8 cellular contexts compared by ENCODE assay signal in the genomic region with DNA sequence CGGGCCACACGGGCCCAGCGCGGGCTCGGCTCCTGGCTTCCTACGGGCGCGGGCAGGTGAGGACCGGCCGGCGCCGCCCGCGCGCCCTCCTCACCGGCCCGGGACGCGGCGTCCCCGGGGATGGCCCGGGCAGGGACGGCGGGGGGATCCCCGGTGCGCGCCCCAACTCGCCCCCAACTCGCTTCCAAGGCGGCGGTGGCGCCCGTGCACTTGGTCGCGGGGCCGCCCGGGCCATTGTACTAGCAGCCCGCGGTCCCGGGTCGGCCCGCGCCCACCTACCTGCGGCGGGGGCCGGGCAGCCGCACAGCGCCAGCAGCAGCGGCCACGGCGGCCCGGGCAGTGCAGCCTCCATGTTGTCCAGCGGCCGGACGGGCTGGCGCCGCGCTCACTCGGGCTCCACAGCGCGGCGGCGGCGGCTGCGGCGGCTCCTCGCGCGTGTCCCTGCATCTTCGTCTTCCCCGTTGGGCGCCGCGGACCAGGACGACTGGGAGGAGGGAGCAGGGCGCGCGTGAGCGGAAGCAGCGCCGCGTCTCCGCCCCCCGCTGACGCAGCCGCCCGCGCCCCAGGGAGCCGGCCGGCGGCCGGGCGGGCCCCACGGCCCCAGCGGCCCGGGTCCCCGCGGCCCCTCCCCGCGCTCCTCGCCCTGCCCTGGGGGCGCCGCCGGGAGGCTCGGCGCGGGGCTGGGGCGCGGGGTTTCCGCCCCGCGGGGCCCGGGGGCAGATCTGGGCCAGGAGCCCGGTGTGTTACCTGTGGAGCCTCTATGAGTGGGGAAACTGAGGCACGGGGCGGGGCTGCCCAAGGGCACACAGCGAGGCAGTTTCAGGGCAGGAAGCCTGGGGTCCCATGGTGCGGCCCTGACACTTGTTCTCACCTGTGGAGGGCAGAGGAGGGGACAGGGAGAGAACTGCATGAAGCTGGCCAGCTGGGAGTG.
DNase-seq lines count a peak whose midpoint lies in the region; ATAC-seq and TF ChIP-seq lines count a peak whose summit lies in the region.

No MANE protein-coding gene starts in this region.

- H3K9ac ChIP-seq in OCI-LY3 (ENCODE audit: low read length): peak overlapping the region; percentile 86

- peak overlapping the region; percentile 98 for H3K4me2 ChIP-seq in OCI-LY3 (ENCODE audit: low read length)

- H3K4me1 ChIP-seq in HEK293 (ENCODE audit: control insufficient read depth, insufficient read depth, low read length): peaks cover 12% of the 10 kb centered on the region
- peaks cover 32% of the 10 kb centered on the region for H3K4me1 ChIP-seq in OCI-LY3 (ENCODE audit: low read length)

- no peak overlapping the region for H3K27ac Mint-ChIP-seq in activated T-helper 1 cell treated with anti-CD3 and anti-CD28 coated beads, Interleukin-12 subunit alpha, Interleukin-12 subunit beta, Interleukin-2, Interleukin-4 antibody, amounts not matched to agents 30 ng/mL and 10 ng/mL and 1 ng/mL, durations not matched to agents 14 hours and 24 hours and 36 hours
- H3K27ac Mint-ChIP-seq in naive thymus-derived CD8-positive, alpha-beta T cell: peak overlapping the region; percentile 65 to 91 (median 84)

- peak; percentile 54 for DNase-seq in GDM1 (lab: John Stamatoyannopoulos, UW)
- peak; percentile 73 for DNase-seq in activated T-helper 1 cell treated with anti-CD3 and anti-CD28 coated beads, Interleukin-12 subunit alpha, Interleukin-12 subunit beta, Interleukin-2, Interleukin-4 antibody, amounts not matched to agents 30 ng/mL and 10 ng/mL and 1 ng/mL, durations not matched to agents 14 hours and 24 hours and 36 hours (ENCODE audit: low spot score)
- peak; percentile 74 for DNase-seq in fibroblast of gingiva (ENCODE audit: low read depth)
- DNase-seq in naive thymus-derived CD8-positive, alpha-beta T cell: peak; percentile 35 to 75 (median 53)
- DNase-seq in stimulated activated naive CD4-positive, alpha-beta T cell (lab: John Stamatoyannopoulos, UW): peak; percentile 9 to 52 (median 36)

- H3K9me3 ChIP-seq in HEK293 (ENCODE audit: control insufficient read depth, insufficient read depth, low read depth, low read length) (no peaks in the 10 kb centered on the region), OCI-LY3 (ENCODE audit: insufficient read depth, low read length) (no peaks in the 10 kb centered on the region)

- peak overlapping the region; percentile 75; the same call in 1 of the 2 replicates for H3K27ac ChIP-seq in HEK293 (ENCODE audit: extremely low read depth, low read depth, low read length)
- H3K27ac ChIP-seq in OCI-LY3 (ENCODE audit: low read length): no peak overlapping the region

- CTCF ChIA-PET in HEK293 (lab: Yijun Ruan, JAX): no interaction called here

- H3K27me3 ChIP-seq in OCI-LY3 (ENCODE audit: low read depth, low read length): no peaks in the 10 kb centered on the region

- H3K36me3 ChIP-seq in HEK293 (ENCODE audit: control insufficient read depth in 2 of 2, insufficient read depth in 1 of 2, low read length in 2 of 2) (no peaks in the 10 kb centered on the region), OCI-LY3 (replicated peaks; ENCODE audit: low read depth, low read length) (no peaks in the 10 kb centered on the region)

- H4K20me1 ChIP-seq in OCI-LY3 (ENCODE audit: insufficient read depth, low read length): peaks cover 38% of the 10 kb centered on the region

- peaks cover 50% of the 10 kb centered on the region for H3K79me2 ChIP-seq in OCI-LY3 (ENCODE audit: low read length)

- H3K4me1 Mint-ChIP-seq in activated T-helper 1 cell treated with anti-CD3 and anti-CD28 coated beads, Interleukin-12 subunit alpha, Interleukin-12 subunit beta, Interleukin-2, Interleukin-4 antibody, amounts not matched to agents 30 ng/mL and 10 ng/mL and 1 ng/mL, durations not matched to agents 14 hours and 24 hours and 36 hours (ENCODE audit: low read depth): peaks cover 32% of the 10 kb centered on the region
- H3K4me1 Mint-ChIP-seq in naive thymus-derived CD8-positive, alpha-beta T cell: peaks cover 13 to 48% (median 43%) of the 10 kb centered on the region in 4 donors

- POLR2A ChIA-PET in HEK293 (lab: Yijun Ruan, JAX): no interaction called here
- POLR2A ChIA-PET in naive thymus-derived CD8-positive, alpha-beta T cell (lab: Charles Lee): no interaction called here

- intact Hi-C loops in activated T-helper 1 cell treated with anti-CD3 and anti-CD28 coated beads, Interleukin-12 subunit alpha, Interleukin-12 subunit beta, Interleukin-2, Interleukin-4 antibody, amounts not matched to agents 30 ng/mL and 10 ng/mL and 1 ng/mL, durations not matched to agents 14 hours and 24 hours and 36 hours (cut with micrococcal nuclease): loop anchor here (1.0 to 2.0 kb wide), 2 partner anchors 42 to 43 kb away; no protein-coding TSS in a partner anchor

- H3K27me3 Mint-ChIP-seq in activated T-helper 1 cell treated with anti-CD3 and anti-CD28 coated beads, Interleukin-12 subunit alpha, Interleukin-12 subunit beta, Interleukin-2, Interleukin-4 antibody, amounts not matched to agents 30 ng/mL and 10 ng/mL and 1 ng/mL, durations not matched to agents 14 hours and 24 hours and 36 hours (ENCODE audit: insufficient read depth): peaks cover 4% of the 10 kb centered on the region
- no peaks in the 10 kb centered on the region for H3K27me3 Mint-ChIP-seq in naive thymus-derived CD8-positive, alpha-beta T cell

- H3K4me3 Mint-ChIP-seq in activated T-helper 1 cell treated with anti-CD3 and anti-CD28 coated beads, Interleukin-12 subunit alpha, Interleukin-12 subunit beta, Interleukin-2, Interleukin-4 antibody, amounts not matched to agents 30 ng/mL and 10 ng/mL and 1 ng/mL, durations not matched to agents 14 hours and 24 hours and 36 hours: peak overlapping the region; percentile 84
- H3K4me3 Mint-ChIP-seq in naive thymus-derived CD8-positive, alpha-beta T cell: peak overlapping the region; percentile 73 to 91 (median 81)

- peak; percentile 73 to 91 for ATAC-seq in naive thymus-derived CD8-positive, alpha-beta T cell
- no peak for ATAC-seq in HG02981 (IDR thresholded peaks at IDR 0.05; ENCODE audit: unreplicated experiment)

- H3K36me3 Mint-ChIP-seq in activated T-helper 1 cell treated with anti-CD3 and anti-CD28 coated beads, Interleukin-12 subunit alpha, Interleukin-12 subunit beta, Interleukin-2, Interleukin-4 antibody, amounts not matched to agents 30 ng/mL and 10 ng/mL and 1 ng/mL, durations not matched to agents 14 hours and 24 hours and 36 hours (ENCODE audit: low read depth): peaks cover 5% of the 10 kb centered on the region
- H3K36me3 Mint-ChIP-seq in naive thymus-derived CD8-positive, alpha-beta T cell: no peaks in the 10 kb centered on the region

- H2AFZ ChIP-seq in OCI-LY3 (ENCODE audit: low read depth, low read length): peak overlapping the region; percentile 78; the same call in 1 of the 2 replicates

- H3K4me3 ChIP-seq in HEK293 (ENCODE audit: low read depth, low read length) (peak overlapping the region; percentile 69), OCI-LY3 (ENCODE audit: low read length) (peak overlapping the region; percentile 80)

- TF ChIP-seq CTCF in HEK293 (tag by site-specific recombination; IDR thresholded peaks at IDR 0.05): no peak
- no peak for TF ChIP-seq CTCF in OCI-LY3 (IDR thresholded peaks at IDR 0.05; ENCODE audit: low read depth, low read length)

- no peaks in the 10 kb centered on the region for H3K9me3 Mint-ChIP-seq in activated T-helper 1 cell treated with anti-CD3 and anti-CD28 coated beads, Interleukin-12 subunit alpha, Interleukin-12 subunit beta, Interleukin-2, Interleukin-4 antibody, amounts not matched to agents 30 ng/mL and 10 ng/mL and 1 ng/mL, durations not matched to agents 14 hours and 24 hours and 36 hours
- H3K9me3 Mint-ChIP-seq in naive thymus-derived CD8-positive, alpha-beta T cell: no peaks in the 10 kb centered on the region

TF ChIP-seq in HEK293, 187 proteins besides CTCF, POLR2A, EP300 and RAD21 (continues in another document):
- TF ChIP-seq ZIC2 (tag by site-specific recombination; IDR thresholded peaks at IDR 0.05): 0 out of 2 replicates have a peak, but pooled peaks have one; percentile 37
- TF ChIP-seq ZNF837 (tag by site-specific recombination; IDR thresholded peaks at IDR 0.05): no peak
- TF ChIP-seq GLIS1 (tag by site-specific recombination; IDR thresholded peaks at IDR 0.05): 0 out of 2 replicates have a peak, but pooled peaks have one; percentile 20
- TF ChIP-seq, protein P1, sequence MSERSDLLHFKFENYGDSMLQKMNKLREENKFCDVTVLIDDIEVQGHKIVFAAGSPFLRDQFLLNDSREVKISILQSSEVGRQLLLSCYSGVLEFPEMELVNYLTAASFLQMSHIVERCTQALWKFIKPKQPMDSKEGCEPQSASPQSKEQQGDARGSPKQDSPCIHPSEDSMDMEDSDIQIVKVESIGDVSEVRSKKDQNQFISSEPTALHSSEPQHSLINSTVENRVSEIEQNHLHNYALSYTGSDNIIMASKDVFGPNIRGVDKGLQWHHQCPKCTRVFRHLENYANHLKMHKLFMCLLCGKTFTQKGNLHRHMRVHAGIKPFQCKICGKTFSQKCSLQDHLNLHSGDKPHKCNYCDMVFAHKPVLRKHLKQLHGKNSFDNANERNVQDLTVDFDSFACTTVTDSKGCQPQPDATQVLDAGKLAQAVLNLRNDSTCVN (tag by site-specific recombination; optimal IDR thresholded peaks at IDR 0.05): peak; percentile 22
- TF ChIP-seq, protein P2, sequence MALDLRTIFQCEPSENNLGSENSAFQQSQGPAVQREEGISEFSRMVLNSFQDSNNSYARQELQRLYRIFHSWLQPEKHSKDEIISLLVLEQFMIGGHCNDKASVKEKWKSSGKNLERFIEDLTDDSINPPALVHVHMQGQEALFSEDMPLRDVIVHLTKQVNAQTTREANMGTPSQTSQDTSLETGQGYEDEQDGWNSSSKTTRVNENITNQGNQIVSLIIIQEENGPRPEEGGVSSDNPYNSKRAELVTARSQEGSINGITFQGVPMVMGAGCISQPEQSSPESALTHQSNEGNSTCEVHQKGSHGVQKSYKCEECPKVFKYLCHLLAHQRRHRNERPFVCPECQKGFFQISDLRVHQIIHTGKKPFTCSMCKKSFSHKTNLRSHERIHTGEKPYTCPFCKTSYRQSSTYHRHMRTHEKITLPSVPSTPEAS (tag by site-specific recombination; IDR thresholded peaks at IDR 0.05): no peak
- TF ChIP-seq, protein P3, sequence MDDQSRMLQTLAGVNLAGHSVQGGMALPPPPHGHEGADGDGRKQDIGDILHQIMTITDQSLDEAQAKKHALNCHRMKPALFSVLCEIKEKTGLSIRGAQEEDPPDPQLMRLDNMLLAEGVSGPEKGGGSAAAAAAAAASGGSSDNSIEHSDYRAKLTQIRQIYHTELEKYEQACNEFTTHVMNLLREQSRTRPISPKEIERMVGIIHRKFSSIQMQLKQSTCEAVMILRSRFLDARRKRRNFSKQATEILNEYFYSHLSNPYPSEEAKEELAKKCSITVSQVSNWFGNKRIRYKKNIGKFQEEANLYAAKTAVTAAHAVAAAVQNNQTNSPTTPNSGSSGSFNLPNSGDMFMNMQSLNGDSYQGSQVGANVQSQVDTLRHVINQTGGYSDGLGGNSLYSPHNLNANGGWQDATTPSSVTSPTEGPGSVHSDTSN (CRISPR knock-in tag; IDR thresholded peaks at IDR 0.05): peak; percentile 54
- no peak for TF ChIP-seq ZNF239 (tag by site-specific recombination; IDR thresholded peaks at IDR 0.05)
- TF ChIP-seq SCRT1 (tag by site-specific recombination; IDR thresholded peaks at IDR 0.05; ENCODE audit: borderline replicate concordance): peak; percentile 36; the same call in 1 of the 2 replicates
- TF ChIP-seq ZXDB (tag by site-specific recombination; IDR thresholded peaks at IDR 0.05): 0 out of 2 replicates have a peak, but pooled peaks have one; percentile 35
